In genomic region chr3:172213168-172213567, GRCh38 we compare ENCODE assay signal across 12 cellular contexts.
A peak's percentile ranks its signal among the peaks of the same experiment; 100 is the strongest.
DNase-seq lines count a peak whose midpoint lies in the region; ATAC-seq, FAIRE-seq and TF ChIP-seq lines count a peak whose summit lies in the region.
"Had no signal": no experiment of that assay in that cellular context is flagged by ENCODE, and none has a peak within 500 bp of the region (broad histone marks: within the 10 kb centered on the region; RNA-seq: fewer than 3 reads in every experiment).

No MANE protein-coding gene starts in this region.

- H3K4me3 ChIP-seq in HEK293 (ENCODE audit: low read depth, low read length) (no peak overlapping the region), lower lobe of right lung (no peak overlapping the region)
- H3K4me3 ChIP-seq: coronary artery, GM23338, spleen had no signal

- H3K9me3 Mint-ChIP-seq in activated T-helper 17 cell treated with anti-CD3 and anti-CD28 coated beads, Interleukin-2, amount 50 U/mL, for 72 hours: no peaks in the 10 kb centered on the region
- H3K9me3 Mint-ChIP-seq in natural killer cell: no peaks in the 10 kb centered on the region
- H3K9me3 Mint-ChIP-seq: GM23338 had no signal

- in situ Hi-C loops in GM13976 (cut with MboI; ENCODE audit: low sequenced_read_pairs, unreplicated experiment): no loop called here

- POLR2A ChIA-PET in HEK293 (lab: Yijun Ruan, JAX): no interaction called here

- intact Hi-C loops in natural killer cell (cut with micrococcal nuclease) (loop anchor here (5.0 to 10.0 kb wide), 3 partner anchors 41 to 108 kb away; no protein-coding TSS in a partner anchor), lower lobe of right lung (cut with DNase I) (no loop called here)

- H3K36me3 Mint-ChIP-seq in activated T-helper 17 cell treated with anti-CD3 and anti-CD28 coated beads, Interleukin-2, amount 50 U/mL, for 72 hours (ENCODE audit: low read depth): peaks cover 7% of the 10 kb centered on the region
- H3K36me3 Mint-ChIP-seq in natural killer cell: no peaks in the 10 kb centered on the region

- H3K27me3 ChIP-seq in lower lobe of right lung (ENCODE audit: low read depth): no peaks in the 10 kb centered on the region
- H3K27me3 ChIP-seq: spleen had no signal

- H3K36me3 ChIP-seq in HEK293 (ENCODE audit: control insufficient read depth in 2 of 2, insufficient read depth in 1 of 2, low read length in 2 of 2): no peaks in the 10 kb centered on the region
- no peaks in the 10 kb centered on the region for H3K36me3 ChIP-seq in lower lobe of right lung

- ATAC-seq in activated T-helper 17 cell treated with anti-CD3 and anti-CD28 coated beads, Interleukin-2, amount 50 U/mL, for 72 hours (replicated peaks): peak; percentile 95
- peak; percentile 28 to 49 (median 36) for ATAC-seq in natural killer cell
- no peak for ATAC-seq in lower lobe of right lung
- ATAC-seq in HG03565 (IDR thresholded peaks at IDR 0.05; ENCODE audit: unreplicated experiment): no peak

- FAIRE-seq in urothelium cell line (lab: Jason Lieb, UNC): no peak
- FAIRE-seq: D721Med had no signal

- CTCF ChIA-PET in HEK293 (lab: Yijun Ruan, JAX): no interaction called here

- H3K9me3 ChIP-seq in HEK293 (ENCODE audit: control insufficient read depth, insufficient read depth, low read depth, low read length) (no peaks in the 10 kb centered on the region), lower lobe of right lung (no peaks in the 10 kb centered on the region)
- H3K9me3 ChIP-seq: spleen had no signal

- H3K4me3 Mint-ChIP-seq in activated T-helper 17 cell treated with anti-CD3 and anti-CD28 coated beads, Interleukin-2, amount 50 U/mL, for 72 hours: no peak overlapping the region
- peak overlapping the region; percentile 61 for H3K4me3 Mint-ChIP-seq in natural killer cell
- H3K4me3 Mint-ChIP-seq: GM23338 had no signal

- H3K27ac Mint-ChIP-seq in activated T-helper 17 cell treated with anti-CD3 and anti-CD28 coated beads, Interleukin-2, amount 50 U/mL, for 72 hours: peak overlapping the region; percentile 13
- H3K27ac Mint-ChIP-seq in natural killer cell: peak overlapping the region; percentile 86

- no peaks in the 10 kb centered on the region for H3K27me3 Mint-ChIP-seq in activated T-helper 17 cell treated with anti-CD3 and anti-CD28 coated beads, Interleukin-2, amount 50 U/mL, for 72 hours
- H3K27me3 Mint-ChIP-seq in natural killer cell (ENCODE audit: low read depth in 2 of 2): no peaks in the 10 kb centered on the region

- TF ChIP-seq CTCF in GM13976 (IDR thresholded peaks at IDR 0.05; ENCODE audit: borderline replicate concordance, control extremely low read depth, extremely low read depth, insufficient read depth, missing control alignments) (no peak), HEK293 (tag by site-specific recombination; IDR thresholded peaks at IDR 0.05) (no peak), natural killer cell (IDR thresholded peaks at IDR 0.05) (no peak), lower lobe of right lung (IDR thresholded peaks at IDR 0.05) (no peak)

- peaks cover 14% of the 10 kb centered on the region for H3K4me1 Mint-ChIP-seq in activated T-helper 17 cell treated with anti-CD3 and anti-CD28 coated beads, Interleukin-2, amount 50 U/mL, for 72 hours
- H3K4me1 Mint-ChIP-seq in natural killer cell: peaks cover 77 to 83% of the 10 kb centered on the region in 2 donors

- H3K4me1 ChIP-seq in HEK293 (ENCODE audit: control insufficient read depth, insufficient read depth, low read length): peaks cover 6% of the 10 kb centered on the region; the same call in 1 of the 2 replicates
- peaks cover 50% of the 10 kb centered on the region for H3K4me1 ChIP-seq in lower lobe of right lung

- no peak overlapping the region for H3K27ac ChIP-seq in HEK293 (ENCODE audit: extremely low read depth, low read depth, low read length)
- H3K27ac ChIP-seq in lower lobe of right lung: no peak overlapping the region
- H3K27ac ChIP-seq: spleen had no signal

- DNase-seq in GM13976 (ENCODE audit: low spot score) (peak; percentile 49), natural killer cell (no peak), SK-N-DZ (ENCODE audit: low spot score) (no peak), lower lobe of right lung (no peak), urothelium cell line (ENCODE audit: low spot score) (no peak)
- DNase-seq: spleen had no signal

TF ChIP-seq in HEK293, 187 proteins besides CTCF, POLR2A, EP300 and RAD21:
- TF ChIP-seq, protein P1, sequence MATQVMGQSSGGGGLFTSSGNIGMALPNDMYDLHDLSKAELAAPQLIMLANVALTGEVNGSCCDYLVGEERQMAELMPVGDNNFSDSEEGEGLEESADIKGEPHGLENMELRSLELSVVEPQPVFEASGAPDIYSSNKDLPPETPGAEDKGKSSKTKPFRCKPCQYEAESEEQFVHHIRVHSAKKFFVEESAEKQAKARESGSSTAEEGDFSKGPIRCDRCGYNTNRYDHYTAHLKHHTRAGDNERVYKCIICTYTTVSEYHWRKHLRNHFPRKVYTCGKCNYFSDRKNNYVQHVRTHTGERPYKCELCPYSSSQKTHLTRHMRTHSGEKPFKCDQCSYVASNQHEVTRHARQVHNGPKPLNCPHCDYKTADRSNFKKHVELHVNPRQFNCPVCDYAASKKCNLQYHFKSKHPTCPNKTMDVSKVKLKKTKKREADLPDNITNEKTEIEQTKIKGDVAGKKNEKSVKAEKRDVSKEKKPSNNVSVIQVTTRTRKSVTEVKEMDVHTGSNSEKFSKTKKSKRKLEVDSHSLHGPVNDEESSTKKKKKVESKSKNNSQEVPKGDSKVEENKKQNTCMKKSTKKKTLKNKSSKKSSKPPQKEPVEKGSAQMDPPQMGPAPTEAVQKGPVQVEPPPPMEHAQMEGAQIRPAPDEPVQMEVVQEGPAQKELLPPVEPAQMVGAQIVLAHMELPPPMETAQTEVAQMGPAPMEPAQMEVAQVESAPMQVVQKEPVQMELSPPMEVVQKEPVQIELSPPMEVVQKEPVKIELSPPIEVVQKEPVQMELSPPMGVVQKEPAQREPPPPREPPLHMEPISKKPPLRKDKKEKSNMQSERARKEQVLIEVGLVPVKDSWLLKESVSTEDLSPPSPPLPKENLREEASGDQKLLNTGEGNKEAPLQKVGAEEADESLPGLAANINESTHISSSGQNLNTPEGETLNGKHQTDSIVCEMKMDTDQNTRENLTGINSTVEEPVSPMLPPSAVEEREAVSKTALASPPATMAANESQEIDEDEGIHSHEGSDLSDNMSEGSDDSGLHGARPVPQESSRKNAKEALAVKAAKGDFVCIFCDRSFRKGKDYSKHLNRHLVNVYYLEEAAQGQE (tag by site-specific recombination; IDR thresholded peaks at IDR 0.05): no peak
- TF ChIP-seq ZBTB17 (tag by site-specific recombination; IDR thresholded peaks at IDR 0.05) (0 out of 2 replicates have a peak, but pooled peaks have one; percentile 36), ZNF157 (tag by site-specific recombination; IDR thresholded peaks at IDR 0.05) (no peak), MZF1 (tag by site-specific recombination; IDR thresholded peaks at IDR 0.05; ENCODE audit: borderline replicate concordance) (peak; percentile 84)

Comparison
In these comparisons a context has a peak if more than half of its experiments do, and no peak if none do; other contexts are left out.
1. ATAC-seq: peak in activated T-helper 17 cell treated with anti-CD3 and anti-CD28 coated beads, Interleukin-2, amount 50 U/mL, for 72 hours (single experiment) and natural killer cell (3 of 3); none in lower lobe of right lung (0 of 2) and HG03565 (single experiment).